Comparison of ENCODE assay signal across 18 cellular contexts in the genomic region with DNA sequence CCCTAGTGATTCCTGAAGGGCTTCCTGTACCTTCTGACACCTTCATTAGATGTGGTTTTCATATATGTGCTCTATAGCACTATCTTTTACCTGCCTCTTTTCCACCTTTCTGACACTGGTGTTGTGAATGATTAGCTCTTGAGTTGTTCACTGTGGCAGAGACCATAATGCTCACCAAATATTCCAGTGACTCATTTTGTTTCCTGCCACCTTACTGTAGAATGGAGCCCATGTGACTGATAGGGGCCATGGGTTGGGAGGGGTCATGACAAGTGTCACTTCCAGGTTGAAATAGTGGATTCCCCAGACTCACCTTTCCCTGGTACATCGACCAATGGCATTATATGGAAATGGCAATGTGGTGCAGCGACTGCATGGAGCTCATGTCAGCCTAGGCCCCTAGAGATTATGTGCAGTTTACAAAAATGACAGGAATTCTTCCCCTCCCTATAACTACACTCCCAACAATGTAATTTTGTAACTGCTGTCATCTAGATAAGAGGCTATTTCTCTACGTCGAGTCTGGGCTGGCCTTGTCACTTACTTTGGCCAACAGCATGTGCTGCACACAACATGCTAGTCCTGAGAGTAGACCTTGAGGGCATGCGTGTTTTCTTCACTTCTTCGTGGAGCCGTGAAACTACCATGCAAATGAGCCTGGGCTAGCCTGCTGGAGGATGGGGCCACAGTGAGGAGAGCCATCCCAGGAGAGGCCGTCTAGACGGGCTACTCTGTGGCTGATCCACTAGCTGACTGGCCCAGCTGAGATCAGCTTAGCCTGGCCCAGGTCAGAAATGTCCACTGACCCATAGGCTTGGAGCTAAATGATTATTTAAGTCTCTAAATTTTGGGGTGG.
"Had no signal": no experiment of that assay in that cellular context is flagged by ENCODE, and none has a peak within 500 bp of the region (broad histone marks: within the 10 kb centered on the region; RNA-seq: fewer than 3 reads in every experiment).

No MANE protein-coding gene starts in this region.

- H3K27ac Mint-ChIP-seq: activated naive CD8-positive, alpha-beta T cell treated with anti-CD3 and anti-CD28 coated beads, Interleukin-2, amount 10 ng/mL, durations not matched to agents 7 days and 5 days; brain; immature natural killer cell; natural killer cell; stimulated activated effector memory CD8-positive, alpha-beta T cell treated with anti-CD3 and anti-CD28 coated beads, Interleukin-12 subunit alpha, Interleukin-12 subunit beta, amount 100 ng/mL, for 72 hours; T-helper 1 cell treated with Interleukin-12 subunit alpha and Interleukin-12 subunit beta and Interleukin-4 antibody, amounts not matched to agents 30 μg/mL and 1 μg/mL, for 36 hours had no signal

- H3K4me3 ChIP-seq: coronary artery, gastrocnemius medialis, heart left ventricle, lower lobe of right lung, SJSA1, smooth muscle cell had no signal

- H3K79me2 ChIP-seq: parathyroid adenoma had no signal

- H3K36me3 Mint-ChIP-seq: activated naive CD8-positive, alpha-beta T cell treated with anti-CD3 and anti-CD28 coated beads, Interleukin-2, amount 10 ng/mL, durations not matched to agents 7 days and 5 days; brain; immature natural killer cell; natural killer cell; stimulated activated effector memory CD8-positive, alpha-beta T cell treated with anti-CD3 and anti-CD28 coated beads, Interleukin-12 subunit alpha, Interleukin-12 subunit beta, amount 100 ng/mL, for 72 hours had no signal

- H3K9ac ChIP-seq: parathyroid adenoma had no signal

- H3K4me1 Mint-ChIP-seq: central memory CD8-positive, alpha-beta T cell; immature natural killer cell; stimulated activated effector memory CD8-positive, alpha-beta T cell treated with anti-CD3 and anti-CD28 coated beads, Interleukin-12 subunit alpha, Interleukin-12 subunit beta, amount 100 ng/mL, for 72 hours had no signal

- H3K4me3 Mint-ChIP-seq: activated naive CD8-positive, alpha-beta T cell treated with anti-CD3 and anti-CD28 coated beads, Interleukin-2, amount 10 ng/mL, durations not matched to agents 7 days and 5 days; brain; central memory CD8-positive, alpha-beta T cell; immature natural killer cell; natural killer cell; stimulated activated effector memory CD8-positive, alpha-beta T cell treated with anti-CD3 and anti-CD28 coated beads, Interleukin-12 subunit alpha, Interleukin-12 subunit beta, amount 100 ng/mL, for 72 hours; T-helper 1 cell treated with Interleukin-12 subunit alpha and Interleukin-12 subunit beta and Interleukin-4 antibody, amounts not matched to agents 30 μg/mL and 1 μg/mL, for 36 hours had no signal

- DNase-seq: activated CD4-positive, alpha-beta T cell treated with anti-CD3 and anti-CD28 coated beads, Interleukin-2, amount 50 U/mL, for 4 hours; activated effector memory CD4-positive, alpha-beta T cell treated with anti-CD3 and anti-CD28 coated beads, Interleukin-2, amount 50 U/mL, for 16 hours; activated naive CD8-positive, alpha-beta T cell treated with anti-CD3 and anti-CD28 coated beads, Interleukin-2, amount 10 ng/mL, durations not matched to agents 7 days and 5 days; gastrocnemius medialis; heart left ventricle; immature natural killer cell; left colon; lower lobe of right lung; natural killer cell; stimulated activated CD4-positive, alpha-beta T cell treated with anti-CD3 and anti-CD28 coated beads, Interleukin-4, amount 100 ng/mL, for 24 hours had no signal

- H3K27me3 ChIP-seq: gastrocnemius medialis, heart left ventricle, SJSA1 had no signal

- H3K36me3 ChIP-seq: gastrocnemius medialis, heart left ventricle, lower lobe of right lung, SJSA1 had no signal

- H3K9me3 Mint-ChIP-seq: activated naive CD8-positive, alpha-beta T cell treated with anti-CD3 and anti-CD28 coated beads, Interleukin-2, amount 10 ng/mL, durations not matched to agents 7 days and 5 days; brain; central memory CD8-positive, alpha-beta T cell; natural killer cell; stimulated activated effector memory CD8-positive, alpha-beta T cell treated with anti-CD3 and anti-CD28 coated beads, Interleukin-12 subunit alpha, Interleukin-12 subunit beta, amount 100 ng/mL, for 72 hours; T-helper 1 cell treated with Interleukin-12 subunit alpha and Interleukin-12 subunit beta and Interleukin-4 antibody, amounts not matched to agents 30 μg/mL and 1 μg/mL, for 36 hours had no signal

- H3K27me3 Mint-ChIP-seq: activated naive CD8-positive, alpha-beta T cell treated with anti-CD3 and anti-CD28 coated beads, Interleukin-2, amount 10 ng/mL, durations not matched to agents 7 days and 5 days; central memory CD8-positive, alpha-beta T cell had no signal

- H3K9me3 ChIP-seq: gastrocnemius medialis, heart left ventricle, lower lobe of right lung, SJSA1 had no signal

- H3K4me2 ChIP-seq: smooth muscle cell had no signal

- H2AFZ ChIP-seq: parathyroid adenoma had no signal

- H3K27ac ChIP-seq: coronary artery, gastrocnemius medialis, heart left ventricle, lower lobe of right lung, parathyroid adenoma, SJSA1 had no signal

- H3K4me1 ChIP-seq: gastrocnemius medialis, heart left ventricle, lower lobe of right lung, parathyroid adenoma, SJSA1 had no signal
